Comparison of ENCODE assay signal across 11 cellular contexts in genomic region chr3:32455609-32456428, GRCh38. TPM values are rescaled to one million over a fixed set of nuclear protein-coding genes. Genes with fewer than 3 reads are reported as not detected.
DNase-seq lines count a peak whose midpoint lies in the region; ATAC-seq, FAIRE-seq and TF ChIP-seq lines count a peak whose summit lies in the region.
"Had no signal": no experiment of that assay in that cellular context is flagged by ENCODE, and none has a peak within 500 bp of the region (broad histone marks: within the 10 kb centered on the region; RNA-seq: fewer than 3 reads in every experiment).

No MANE protein-coding gene starts in this region.

- TF ChIP-seq RAD21 in H1 (IDR thresholded peaks at IDR 0.05 in 1 of 2, conservative IDR thresholded peaks at IDR 0.05 in 1 of 2; ENCODE audit: low read depth in 2 of 2, low read length in 2 of 2), result no peak

- no peak overlapping the region for H2AFZ ChIP-seq in H1 (ENCODE audit: low read length)

- H3K27me3 ChIP-seq in H1 (replicated peaks in 1 of 4; ENCODE audit: control insufficient read depth in 3 of 4, extremely low read depth in 1 of 4, insufficient read depth in 3 of 4, low read length in 3 of 4), result no peaks in the 10 kb centered on the region
- H3K27me3 ChIP-seq: upper lobe of right lung had no signal

- peaks cover 22% of the 10 kb centered on the region for H3K36me3 Mint-ChIP-seq in activated T-cell treated with anti-CD3 and anti-CD28 coated beads, Interleukin-2, amount 50 U/mL, for 4 hours (ENCODE audit: insufficient read depth)
- H3K36me3 Mint-ChIP-seq in T-cell, result peaks cover 37% of the 10 kb centered on the region

- H3K36me3 ChIP-seq in H1 (ENCODE audit: control insufficient read depth in 2 of 4, insufficient read depth in 4 of 4, low read length in 3 of 4), result peaks cover 0 to 6% (median 0%) of the 10 kb centered on the region in 4 experiments; a peak in 2 of 8 replicates

- no peak overlapping the region for H3K4ac ChIP-seq in H1 (replicated peaks; ENCODE audit: insufficient read length, low read depth, low read length)

- H3K9me3 Mint-ChIP-seq in activated T-cell treated with anti-CD3 and anti-CD28 coated beads, Interleukin-2, amount 50 U/mL, for 4 hours, result no peaks in the 10 kb centered on the region
- H3K9me3 Mint-ChIP-seq in T-cell, result no peaks in the 10 kb centered on the region
- no peaks in the 10 kb centered on the region for H3K9me3 Mint-ChIP-seq in stimulated activated naive CD8-positive, alpha-beta T cell treated with anti-CD3 and anti-CD28 coated beads, Interleukin-15, amount 100 ng/mL, for 72 hours

- H3K14ac ChIP-seq in H1 (ENCODE audit: insufficient read length), result no peak overlapping the region

- H3K9me3 ChIP-seq in H1 (ENCODE audit: insufficient read depth in 2 of 2, low read depth in 1 of 2, low read length in 1 of 2), result no peaks in the 10 kb centered on the region
- H3K9me3 ChIP-seq: upper lobe of right lung had no signal

- DNase-seq in activated T-cell treated with anti-CD3 and anti-CD28 coated beads, Interleukin-2, amount 50 U/mL, for 4 hours, result no peak
- DNase-seq in activated T-cell treated with anti-CD3 and anti-CD28 coated beads, Interleukin-2, amount 50 U/mL, for 1 hour, result no peak
- DNase-seq in T-cell (no peak), H1 (ENCODE audit: low read depth in 1 of 2, low spot score in 2 of 2) (no peak), AG08395 (ENCODE audit: low spot score) (no peak)
- DNase-seq in stimulated activated naive CD8-positive, alpha-beta T cell treated with anti-CD3 and anti-CD28 coated beads, Interleukin-15, amount 100 ng/mL, for 72 hours, result peak in 1 of 2 donors; percentile 7
- DNase-seq: Karpas-422, upper lobe of right lung had no signal

- H2AK5ac ChIP-seq in H1 (ENCODE audit: low read depth, low read length), result no peak overlapping the region

- H3K56ac ChIP-seq in H1 (replicated peaks; ENCODE audit: insufficient read length, low read depth, low read length), result no peak overlapping the region

- POLR2A ChIA-PET in T-cell (lab: Charles Lee) (interaction anchor here (0.6 to 2.7 kb wide), 4 partner anchors 22 to 1226 kb away, joined by 3 to 11 read pairs (median 4); no protein-coding TSS in a partner anchor), H1 (lab: Charles Lee; ENCODE audit: partially characterized antibody) (interaction anchor here (1.2 kb wide), 1 partner anchor 26 kb away, joined by 4 read pairs; no protein-coding TSS in a partner anchor)

- no peak overlapping the region for H3K27ac ChIP-seq in H1 (ENCODE audit: low read depth, low read length)
- H3K27ac ChIP-seq: upper lobe of right lung had no signal

- peak overlapping the region; percentile 60; the same call in 1 of the 2 replicates for H2BK12ac ChIP-seq in H1 (ENCODE audit: low read depth, low read length)

- peaks cover 3 to 19% (median 14%) of the 10 kb centered on the region in 4 experiments for H3K4me1 ChIP-seq in H1 (replicated peaks in 1 of 4; ENCODE audit: control insufficient read depth in 3 of 4, insufficient read depth in 4 of 4, low read length in 3 of 4)

- no peak overlapping the region for H3K18ac ChIP-seq in H1 (ENCODE audit: extremely low read depth, low read length)

- peak overlapping the region in 1 of 2 donors; percentile 97 for H3K27ac Mint-ChIP-seq in T-cell
- peak overlapping the region; percentile 71 to 86 for H3K27ac Mint-ChIP-seq in stimulated activated naive CD8-positive, alpha-beta T cell treated with anti-CD3 and anti-CD28 coated beads, Interleukin-15, amount 100 ng/mL, for 72 hours

- no peak overlapping the region for H2BK120ac ChIP-seq in H1 (replicated peaks; ENCODE audit: low read depth, low read length)

- H3K4me2 ChIP-seq in H1 (ENCODE audit: insufficient read depth in 1 of 2, low read depth in 2 of 2, low read length in 2 of 2), result no peak overlapping the region

- no peaks in the 10 kb centered on the region for H3K79me1 ChIP-seq in H1 (ENCODE audit: low read depth, low read length)

- no peaks in the 10 kb centered on the region; the same call in 1 of the 2 replicates for H3K23me2 ChIP-seq in H1 (ENCODE audit: low read depth, low read length)

- no peaks in the 10 kb centered on the region for H3K79me2 ChIP-seq in H1 (ENCODE audit: control insufficient read depth in 1 of 2, insufficient read depth in 2 of 2, low read length in 2 of 2)

- H2BK20ac ChIP-seq in H1 (ENCODE audit: low read length), result no peak overlapping the region

- TF ChIP-seq EP300 in H1 (IDR thresholded peaks at IDR 0.05; ENCODE audit: borderline replicate concordance in 1 of 2, low read depth in 2 of 2, low read length in 2 of 2), result no peak

- FAIRE-seq in H1 (lab: Jason Lieb, UNC), result no peak

- peak overlapping the region; percentile 36; the same call in 1 of the 2 replicates for H2BK5ac ChIP-seq in H1 (ENCODE audit: low read depth, low read length)

- H3K23ac ChIP-seq in H1 (ENCODE audit: insufficient read length), result no peak overlapping the region

- no peak for TF ChIP-seq POLR2A in H1 (IDR thresholded peaks at IDR 0.05; ENCODE audit: control extremely low read depth in 1 of 2, low read depth in 2 of 2, low read length in 2 of 2)

- H3K4me3 ChIP-seq in H1 (ENCODE audit: extremely low read depth in 1 of 4, insufficient read depth in 2 of 4, low read depth in 3 of 4, low read length in 4 of 4), result no peak overlapping the region
- H3K4me3 ChIP-seq: upper lobe of right lung had no signal

- CTCF ChIA-PET in T-cell (lab: Charles Lee), result interaction anchor here (0.6 to 2.2 kb wide), 4 partner anchors 31 to 439 kb away, joined by 3 to 11 read pairs (median 4); no protein-coding TSS in a partner anchor
- CTCF ChIA-PET in H1 (lab: Charles Lee; ENCODE audit: partially characterized antibody), result interaction anchor here (0.6 to 3.8 kb wide), 7 partner anchors 12 to 278 kb away, joined by 3 to 23 read pairs (median 4); no protein-coding TSS in a partner anchor

- peak overlapping the region; percentile 26 for H3K4me3 Mint-ChIP-seq in activated T-cell treated with anti-CD3 and anti-CD28 coated beads, Interleukin-2, amount 50 U/mL, for 4 hours
- peak overlapping the region; percentile 31 to 78 (median 61) for H3K4me3 Mint-ChIP-seq in T-cell
- H3K4me3 Mint-ChIP-seq in stimulated activated naive CD8-positive, alpha-beta T cell treated with anti-CD3 and anti-CD28 coated beads, Interleukin-15, amount 100 ng/mL, for 72 hours, result peak overlapping the region; percentile 21 to 31

- H4K8ac ChIP-seq in H1 (ENCODE audit: extremely low read depth, insufficient read depth, low read length), result no peak overlapping the region

- H2BK15ac ChIP-seq in H1 (ENCODE audit: low read length), result peak overlapping the region; percentile 5; the same call in 1 of the 2 replicates

- no peaks in the 10 kb centered on the region for H4K20me1 ChIP-seq in H1 (replicated peaks in 1 of 2; ENCODE audit: control insufficient read depth in 1 of 2, insufficient read depth in 2 of 2, low read length in 2 of 2)

- no peak for TF ChIP-seq CTCF in H1 (IDR thresholded peaks at IDR 0.05; ENCODE audit: control extremely low read depth in 1 of 3, insufficient read depth in 1 of 3, low read depth in 1 of 3, low read length in 3 of 3)

- no peak overlapping the region for H4K91ac ChIP-seq in H1 (replicated peaks; ENCODE audit: insufficient read length, low read length)

- 92% methylated on average over 15 of the region's 15 CpGs; no CpG with 5 or more reads in 1 of the 2 experiments for WGBS in H1 (ENCODE audit: extremely low coverage in 1 of 2, insufficient coverage in 1 of 2, insufficient read length in 1 of 2, insufficient replicate concordance in 2 of 2, low coverage in 1 of 2, low lambda C conversion rate in 2 of 2, missing lambda C conversion rate in 1 of 2), 2 experiments

- no peaks in the 10 kb centered on the region for H3K27me3 Mint-ChIP-seq in activated T-cell treated with anti-CD3 and anti-CD28 coated beads, Interleukin-2, amount 50 U/mL, for 4 hours (ENCODE audit: low read depth)
- no peaks in the 10 kb centered on the region for H3K27me3 Mint-ChIP-seq in T-cell
- no peaks in the 10 kb centered on the region for H3K27me3 Mint-ChIP-seq in stimulated activated naive CD8-positive, alpha-beta T cell treated with anti-CD3 and anti-CD28 coated beads, Interleukin-15, amount 100 ng/mL, for 72 hours

- peaks cover 51% of the 10 kb centered on the region for H3K4me1 Mint-ChIP-seq in activated T-cell treated with anti-CD3 and anti-CD28 coated beads, Interleukin-2, amount 50 U/mL, for 4 hours (ENCODE audit: low read depth)
- peaks cover 50 to 57% (median 55%) of the 10 kb centered on the region in 3 donors for H3K4me1 Mint-ChIP-seq in T-cell
- peaks cover 52% of the 10 kb centered on the region for H3K4me1 Mint-ChIP-seq in stimulated activated naive CD8-positive, alpha-beta T cell treated with anti-CD3 and anti-CD28 coated beads, Interleukin-15, amount 100 ng/mL, for 72 hours

- no peak overlapping the region for H4K5ac ChIP-seq in H1 (ENCODE audit: insufficient read length, low read depth, low read length)

- no peak overlapping the region for H3K9ac ChIP-seq in H1 (replicated peaks in 1 of 4; ENCODE audit: extremely low read depth in 1 of 4, low read depth in 3 of 4, low read length in 3 of 4)

- no peak for ATAC-seq in activated T-cell treated with anti-CD3 and anti-CD28 coated beads, Interleukin-2, amount 50 U/mL, for 4 hours
- ATAC-seq in T-cell (replicated peaks in 1 of 4) (no peak), GM18511 (IDR thresholded peaks at IDR 0.05; ENCODE audit: unreplicated experiment) (no peak), GM21576 (IDR thresholded peaks at IDR 0.05; ENCODE audit: unreplicated experiment) (no peak)
- ATAC-seq in stimulated activated naive CD8-positive, alpha-beta T cell treated with anti-CD3 and anti-CD28 coated beads, Interleukin-15, amount 100 ng/mL, for 72 hours, result no peak
- ATAC-seq: sciatic nerve, upper lobe of right lung had no signal

TF ChIP-seq in H1, 55 proteins besides CTCF, POLR2A, EP300 and RAD21 (continues in another document):
- no peak for TF ChIP-seq CBX5 (IDR thresholded peaks at IDR 0.05; ENCODE audit: low read depth, low read length)
- TF ChIP-seq CTBP2 (IDR thresholded peaks at IDR 0.05; ENCODE audit: borderline replicate concordance, insufficient read depth, insufficient read length, low read length), result no peak
- TF ChIP-seq YY1 (IDR thresholded peaks at IDR 0.05; ENCODE audit: low read depth, low read length), result no peak
- TF ChIP-seq SP1 (IDR thresholded peaks at IDR 0.05; ENCODE audit: low read depth, low read length), result no peak
- TF ChIP-seq RFX5 (IDR thresholded peaks at IDR 0.05; ENCODE audit: borderline replicate concordance, low read depth, low read length), result no peak

RNA-seq across cellular contexts. Expression of gene CMTM6, which starts 46.8 kb away (rescaled TPM):
- total RNA-seq in activated T-cell treated with anti-CD3 and anti-CD28 coated beads, Interleukin-2, amount 50 U/mL, for 4 hours, result 10 to 100 TPM; 44.3 to 60.9 (median 47.9) TPM
- 10 to 100 TPM; 34.8 to 47.6 (median 40.4) TPM for total RNA-seq in T-cell
- total RNA-seq in H1 (2021; fragmentation: NEBNext Ultra II Directional; extraction: Animal tissue kit (Norgen Biotek cat#: 25700)), result 46.8 and 51.5 TPM in 2 replicates
- 14.0 and 24.0 TPM in 2 replicates for polyA plus RNA-seq in H1 (2011; rRNA removed)
- polyA plus RNA-seq in H1 (2011; cell fraction: cytosol; rRNA removed), result 24.6 TPM
- 18.4 TPM for polyA plus RNA-seq in H1 (2011; cell fraction: nucleus; rRNA removed)
- polyA plus RNA-seq in H1 (2012, experiment 1 of 2), result 18.6 to 30.7 TPM (median 21.9 TPM) in 4 replicates
- polyA plus RNA-seq in H1 (2012, experiment 2 of 2), result 4.9 TPM
- 62.4 TPM for polyA plus RNA-seq in H1 (2013, experiment 1 of 2)
- 70.2 TPM for polyA plus RNA-seq in H1 (2013, experiment 2 of 2)
- polyA minus RNA-seq in H1 (2011; rRNA and poly(A)+ RNA removed), result 17.8 and 22.2 TPM in 2 replicates
- polyA minus RNA-seq in H1 (2011; cell fraction: cytosol; rRNA and poly(A)+ RNA removed), result 10.1 TPM
- 31.1 TPM for polyA minus RNA-seq in H1 (2011; cell fraction: nucleus; rRNA and poly(A)+ RNA removed)
